15 cellular contexts compared by ENCODE assay signal in the genomic region with DNA sequence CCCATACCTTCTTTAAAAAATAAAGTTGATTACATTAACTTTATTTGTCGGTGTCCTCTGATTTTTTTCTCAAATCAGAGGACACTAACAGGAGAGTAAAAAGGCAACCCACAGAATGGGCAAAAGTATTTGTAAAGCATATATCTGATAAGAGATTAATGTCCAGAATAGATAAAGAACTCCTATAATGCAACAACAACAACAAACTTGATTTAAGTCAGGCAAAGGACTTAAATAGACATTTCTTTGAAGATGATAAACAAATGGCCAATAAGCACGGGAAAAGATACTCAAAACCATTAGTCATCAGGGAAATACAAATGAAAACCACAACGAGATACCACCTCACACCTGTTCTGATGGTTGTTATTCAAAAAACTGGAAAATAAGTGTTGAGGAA. TPM values are rescaled to one million over a fixed set of nuclear protein-coding genes. Genes with fewer than 3 reads are reported as not detected.
DNase-seq lines count a peak whose midpoint lies in the region; ATAC-seq and TF ChIP-seq lines count a peak whose summit lies in the region.
"Had no signal": no experiment of that assay in that cellular context is flagged by ENCODE, and none has a peak within 500 bp of the region (broad histone marks: within the 10 kb centered on the region; RNA-seq: fewer than 3 reads in every experiment).

No MANE protein-coding gene starts in this region.

- no peak for ATAC-seq in activated naive CD4-positive, alpha-beta T cell treated with anti-CD3 and anti-CD28 coated beads, Interleukin-2, amount 50 U/mL, for 72 hours
- ATAC-seq in naive thymus-derived CD8-positive, alpha-beta T cell, result no peak
- ATAC-seq in HG03457 (IDR thresholded peaks at IDR 0.05; ENCODE audit: unreplicated experiment) (no peak), GM21528 (IDR thresholded peaks at IDR 0.05; ENCODE audit: low FRiP score, unreplicated experiment) (no peak)
- ATAC-seq: HepG2, left colon had no signal

- no peak overlapping the region for H3K27ac ChIP-seq in CD8-positive, alpha-beta memory T cell (ENCODE audit: low read depth, low read length)
- H3K27ac ChIP-seq in uterus, result no peak overlapping the region
- H3K27ac ChIP-seq: colonic mucosa had no signal

- H3K36me3 ChIP-seq in CD8-positive, alpha-beta memory T cell (ENCODE audit: insufficient read depth, low read length), result no peaks in the 10 kb centered on the region
- H3K36me3 ChIP-seq in uterus, result no peaks in the 10 kb centered on the region
- H3K36me3 ChIP-seq: colonic mucosa had no signal

- peaks cover 70% of the 10 kb centered on the region for H3K4me1 Mint-ChIP-seq in T-helper 2 cell treated with Interferon-gamma antibody and Interleukin-4, amounts not matched to agents 5 μg/mL and 100 μg/mL, for 36 hours (ENCODE audit: low read depth)
- peaks cover 70 to 93% (median 92%) of the 10 kb centered on the region in 3 donors for H3K4me1 Mint-ChIP-seq in CD8-positive, alpha-beta memory T cell
- peaks cover 22 to 93% (median 78%) of the 10 kb centered on the region in 4 donors for H3K4me1 Mint-ChIP-seq in naive thymus-derived CD8-positive, alpha-beta T cell

- H3K4me1 ChIP-seq in CD8-positive, alpha-beta memory T cell (ENCODE audit: insufficient read depth, low read length), result peaks cover 88% of the 10 kb centered on the region
- no peaks in the 10 kb centered on the region for H3K4me1 ChIP-seq in uterus
- H3K4me1 ChIP-seq: colonic mucosa had no signal

- H3K27me3 ChIP-seq in CD8-positive, alpha-beta memory T cell (ENCODE audit: insufficient read depth, low read length, poor library complexity, severe bottlenecking), result no peaks in the 10 kb centered on the region
- H3K27me3 ChIP-seq in uterus, result no peaks in the 10 kb centered on the region
- H3K27me3 ChIP-seq: colonic mucosa had no signal

- no peaks in the 10 kb centered on the region for H3K9me3 ChIP-seq in CD8-positive, alpha-beta memory T cell (ENCODE audit: low read length)
- H3K9me3 ChIP-seq in uterus, result no peaks in the 10 kb centered on the region
- H3K9me3 ChIP-seq: colonic mucosa had no signal

- DNase-seq in T-helper 2 cell treated with Interferon-gamma antibody and Interleukin-4, amounts not matched to agents 5 μg/mL and 100 μg/mL, for 36 hours (ENCODE audit: low spot score), result no peak
- DNase-seq in T-helper 2 cell (no peak), uterus (no peak)
- DNase-seq in CD8-positive, alpha-beta memory T cell, result no peak
- DNase-seq in activated naive CD4-positive, alpha-beta T cell treated with anti-CD3 and anti-CD28 coated beads, Interleukin-2, amount 50 U/mL, for 72 hours (ENCODE audit: low spot score in 2 of 2), result no peak
- no peak for DNase-seq in naive thymus-derived CD8-positive, alpha-beta T cell
- DNase-seq: colonic mucosa, HCEC 1CT, head of caudate nucleus, left colon, midbrain, substantia nigra had no signal

- peak overlapping the region; percentile 80 for H3K4me3 Mint-ChIP-seq in T-helper 2 cell treated with Interferon-gamma antibody and Interleukin-4, amounts not matched to agents 5 μg/mL and 100 μg/mL, for 36 hours
- peak overlapping the region in 4 of 7 donors; percentile 59 to 75 (median 73) for H3K4me3 Mint-ChIP-seq in CD8-positive, alpha-beta memory T cell
- H3K4me3 Mint-ChIP-seq in naive thymus-derived CD8-positive, alpha-beta T cell, result peak overlapping the region in 7 of 10 donors; percentile 52 to 80 (median 70)

- H3K36me3 Mint-ChIP-seq in T-helper 2 cell treated with Interferon-gamma antibody and Interleukin-4, amounts not matched to agents 5 μg/mL and 100 μg/mL, for 36 hours (ENCODE audit: low read depth), result peaks cover 20% of the 10 kb centered on the region
- H3K36me3 Mint-ChIP-seq in CD8-positive, alpha-beta memory T cell, result peaks cover 0 to 6% (median 0%) of the 10 kb centered on the region in 3 donors
- peaks cover 3 to 8% of the 10 kb centered on the region in 2 donors for H3K36me3 Mint-ChIP-seq in activated naive CD4-positive, alpha-beta T cell treated with anti-CD3 and anti-CD28 coated beads, Interleukin-2, amount 50 U/mL, for 72 hours
- peaks cover 0 to 7% (median 0%) of the 10 kb centered on the region in 3 donors for H3K36me3 Mint-ChIP-seq in naive thymus-derived CD8-positive, alpha-beta T cell

- peak overlapping the region; percentile 93 for H3K27ac Mint-ChIP-seq in T-helper 2 cell treated with Interferon-gamma antibody and Interleukin-4, amounts not matched to agents 5 μg/mL and 100 μg/mL, for 36 hours
- peak overlapping the region in 7 of 8 donors; percentile 75 to 96 (median 94) for H3K27ac Mint-ChIP-seq in CD8-positive, alpha-beta memory T cell
- peak overlapping the region; percentile 91 to 97 for H3K27ac Mint-ChIP-seq in activated naive CD4-positive, alpha-beta T cell treated with anti-CD3 and anti-CD28 coated beads, Interleukin-2, amount 50 U/mL, for 72 hours
- H3K27ac Mint-ChIP-seq in naive thymus-derived CD8-positive, alpha-beta T cell, result peak overlapping the region; percentile 85 to 97 (median 92)

- POLR2A ChIA-PET in CD8-positive, alpha-beta memory T cell (lab: Charles Lee), result interaction anchor here (2.8 kb wide), 1 partner anchor 28 kb away, joined by 24 read pairs; the partner anchor contains the start of gene DOCK11
- POLR2A ChIA-PET in naive thymus-derived CD8-positive, alpha-beta T cell (lab: Charles Lee), result interaction anchor here (2.0 to 2.3 kb wide), 2 partner anchors 23 to 27 kb away, joined by 9 to 14 read pairs; partner anchors contain the start of gene DOCK11

- no peak for TF ChIP-seq POLR2A in uterus (IDR thresholded peaks at IDR 0.05)

- H3K27me3 Mint-ChIP-seq in T-helper 2 cell treated with Interferon-gamma antibody and Interleukin-4, amounts not matched to agents 5 μg/mL and 100 μg/mL, for 36 hours (ENCODE audit: low read depth), result no peaks in the 10 kb centered on the region
- peaks cover 0 to 2% of the 10 kb centered on the region in 2 donors for H3K27me3 Mint-ChIP-seq in CD8-positive, alpha-beta memory T cell
- H3K27me3 Mint-ChIP-seq in naive thymus-derived CD8-positive, alpha-beta T cell, result no peaks in the 10 kb centered on the region

- no peaks in the 10 kb centered on the region for H3K9me3 Mint-ChIP-seq in T-helper 2 cell treated with Interferon-gamma antibody and Interleukin-4, amounts not matched to agents 5 μg/mL and 100 μg/mL, for 36 hours
- H3K9me3 Mint-ChIP-seq in CD8-positive, alpha-beta memory T cell, result no peaks in the 10 kb centered on the region
- peaks cover 0 to 2% of the 10 kb centered on the region in 2 donors for H3K9me3 Mint-ChIP-seq in activated naive CD4-positive, alpha-beta T cell treated with anti-CD3 and anti-CD28 coated beads, Interleukin-2, amount 50 U/mL, for 72 hours
- H3K9me3 Mint-ChIP-seq in naive thymus-derived CD8-positive, alpha-beta T cell, result no peaks in the 10 kb centered on the region

- intact Hi-C loops in uterus (cut with DNase I; ENCODE audit: low total_unique reads), result no loop called here

- CTCF ChIA-PET in CD8-positive, alpha-beta memory T cell (lab: Charles Lee), result no interaction called here

- no peak overlapping the region for H3K4me3 ChIP-seq in CD8-positive, alpha-beta memory T cell (ENCODE audit: low read length)
- H3K4me3 ChIP-seq in uterus, result no peak overlapping the region
- H3K4me3 ChIP-seq: colonic mucosa had no signal

- TF ChIP-seq CTCF in uterus (IDR thresholded peaks at IDR 0.05), result no peak

RNA-seq across cellular contexts. Expression of gene DOCK11, which starts 28.7 kb away (rescaled TPM):
- 10 to 100 TPM; 49.4 to 50.1 TPM for total RNA-seq in CD8-positive, alpha-beta memory T cell
- polyA plus RNA-seq in CD8-positive, alpha-beta memory T cell, result 37.8 TPM
- total RNA-seq in activated naive CD4-positive, alpha-beta T cell treated with anti-CD3 and anti-CD28 coated beads, Interleukin-2, amount 50 U/mL, for 72 hours, result 10 to 100 TPM; 41.6 to 44.9 TPM
- total RNA-seq in naive thymus-derived CD8-positive, alpha-beta T cell, result 100 to 1,000 TPM; 110 to 116 TPM
- 10 to 100 TPM; 20.9 to 26.6 (median 24.1) TPM for polyA plus RNA-seq in naive thymus-derived CD8-positive, alpha-beta T cell
- total RNA-seq in uterus, result 10 to 100 TPM; 13.1 to 33.1 (median 25.4) TPM
